27 cellular contexts compared by ENCODE assay signal in the genomic region with DNA sequence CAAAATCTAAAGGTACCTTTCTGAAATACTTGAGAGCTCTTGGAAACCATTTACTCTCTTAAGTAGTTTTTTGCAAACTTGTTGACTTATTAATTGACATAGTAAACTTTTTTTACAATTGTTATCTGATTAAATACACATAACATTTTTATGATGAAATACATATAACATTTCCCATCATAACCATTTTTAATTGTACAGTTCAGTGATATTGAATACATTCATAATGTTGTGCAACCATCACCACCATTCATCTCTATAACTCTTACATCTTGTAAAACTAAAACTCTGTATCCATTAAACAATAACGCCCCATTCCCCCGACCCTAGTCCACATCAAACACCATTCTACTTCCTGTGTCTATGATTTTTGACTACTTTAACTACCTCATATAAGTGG.
"Had no signal": no experiment of that assay in that cellular context is flagged by ENCODE, and none has a peak within 500 bp of the region (broad histone marks: within the 10 kb centered on the region; RNA-seq: fewer than 3 reads in every experiment).

No MANE protein-coding gene starts in this region.

- H3K36me3 ChIP-seq: esophagus squamous epithelium, gastrocnemius medialis, heart right ventricle, left lung, lower lobe of right lung had no signal

- H3K4me3 ChIP-seq: coronary artery, dorsolateral prefrontal cortex, esophagus squamous epithelium, gastrocnemius medialis, heart right ventricle, left lung, lower lobe of right lung, mucosa of descending colon had no signal

- ATAC-seq: effector memory CD8-positive, alpha-beta T cell; esophagus mucosa; gastrocnemius medialis; heart right ventricle; left cardiac atrium; left lung; left ventricle myocardium superior; lower lobe of right lung; mucosa of descending colon had no signal

- H3K9me3 ChIP-seq: gastrocnemius medialis had no signal

- H3K27ac ChIP-seq: coronary artery, dorsolateral prefrontal cortex, epithelial cell of prostate, esophagus squamous epithelium, gastrocnemius medialis, heart right ventricle, left lung, lower lobe of right lung had no signal

- FAIRE-seq: colon, endometrium, keratinocyte had no signal

- H3K27me3 ChIP-seq: dorsolateral prefrontal cortex, esophagus squamous epithelium, gastrocnemius medialis, heart right ventricle, left lung had no signal

- DNase-seq: dermis blood vessel endothelial cell; dorsolateral prefrontal cortex; effector CD4-positive, alpha-beta T cell; effector memory CD8-positive, alpha-beta T cell; endodermal cell; erythroblast; esophagus squamous epithelium; foreskin fibroblast; foreskin melanocyte; gastrocnemius medialis; glutamatergic neuron; head of caudate nucleus; heart right ventricle; hippocampal formation; left cardiac atrium; left lung; left ventricle myocardium superior; lower lobe of right lung; mesenchymal stem cell; mucosa of descending colon; naive B cell had no signal

- H3K4me1 ChIP-seq: esophagus squamous epithelium, gastrocnemius medialis, lower lobe of right lung had no signal
